Comparison of ENCODE assay signal across 13 cellular contexts in genomic region chr18:11728247-11728646, GRCh38. TPM values are rescaled to one million over a fixed set of nuclear protein-coding genes. Genes with fewer than 3 reads are reported as not detected.
DNase-seq lines count a peak whose midpoint lies in the region; ATAC-seq, FAIRE-seq and TF ChIP-seq lines count a peak whose summit lies in the region.
"Had no signal": no experiment of that assay in that cellular context is flagged by ENCODE, and none has a peak within 500 bp of the region (broad histone marks: within the 10 kb centered on the region; RNA-seq: fewer than 3 reads in every experiment).

No MANE protein-coding gene starts in this region.

- H3K4me3 Mint-ChIP-seq in CD4-positive, alpha-beta T cell, result no peak overlapping the region
- no peak overlapping the region for H3K4me3 Mint-ChIP-seq in activated CD8-positive, alpha-beta T cell treated with anti-CD3 and anti-CD28 coated beads, Interleukin-2, amount 10 ng/mL, durations not matched to agents 7 days and 5 days
- H3K4me3 Mint-ChIP-seq: stimulated activated naive CD8-positive, alpha-beta T cell treated with anti-CD3 and anti-CD28 coated beads, Interleukin-15, amount 100 ng/mL, for 72 hours had no signal

- H2AFZ ChIP-seq in HepG2 (ENCODE audit: low read length), result no peak overlapping the region

- WGBS in HepG2 (ENCODE audit: low lambda C conversion rate), result 4% methylated on average over 1 of the region's 1 CpG
- WGBS in right lobe of liver (ENCODE audit: insufficient coverage, low coverage, low lambda C conversion rate, missing lambda C conversion rate), result 8% methylated on average over 1 of the region's 1 CpG

- H3K36me3 ChIP-seq in HepG2 (replicated peaks in 1 of 2; ENCODE audit: control insufficient read depth in 1 of 2, insufficient read depth in 2 of 2, low read length in 2 of 2), result no peaks in the 10 kb centered on the region
- H3K36me3 ChIP-seq in right lobe of liver, result no peaks in the 10 kb centered on the region

- TF ChIP-seq CTCF in HepG2 (CRISPR knock-in tag; IDR thresholded peaks at IDR 0.05), result peak; percentile 38
- TF ChIP-seq CTCF in right lobe of liver (IDR thresholded peaks at IDR 0.05), result no peak
- no peak for TF ChIP-seq CTCF in CD4-positive, alpha-beta T cell (IDR thresholded peaks at IDR 0.05)

- TF ChIP-seq RAD21 in HepG2 (CRISPR knock-in tag; IDR thresholded peaks at IDR 0.05), result no peak

- H3K4me3 ChIP-seq in HepG2 (replicated peaks in 1 of 3; ENCODE audit: insufficient read depth in 1 of 3, low read depth in 2 of 3, low read length in 3 of 3) (no peak overlapping the region), right lobe of liver (no peak overlapping the region)
- H3K4me3 ChIP-seq: dorsolateral prefrontal cortex, smooth muscle cell had no signal

- peak; percentile 14 for DNase-seq in HepG2 (ENCODE audit: low spot score)
- DNase-seq in right lobe of liver, result no peak
- DNase-seq in NCI-H748 (lab: John Stamatoyannopoulos, UW; ENCODE audit: unreplicated experiment), result peak; percentile 24
- peak; percentile 17 for DNase-seq in dermis blood vessel endothelial cell
- no peak for DNase-seq in activated naive CD4-positive, alpha-beta T cell treated with anti-CD3 and anti-CD28 coated beads, Interleukin-2, amount 50 U/mL, for 16 hours
- DNase-seq in CD4-positive, alpha-beta T cell, result no peak
- no peak for DNase-seq in activated CD8-positive, alpha-beta T cell treated with anti-CD3 and anti-CD28 coated beads, Interleukin-2, amount 10 ng/mL, durations not matched to agents 7 days and 5 days
- DNase-seq: dorsolateral prefrontal cortex; left ventricle myocardium superior; stimulated activated naive CD8-positive, alpha-beta T cell treated with anti-CD3 and anti-CD28 coated beads, Interleukin-15, amount 100 ng/mL, for 72 hours had no signal

- in situ Hi-C loops in HepG2 (cut with HindIII; ENCODE audit: extremely low pct_ligation_motif_present, low pct_unique_long_range_greater_than_20kb), result loop anchor here (10.0 kb wide), 1 partner anchor 73 kb away; no protein-coding TSS in a partner anchor

- no peaks in the 10 kb centered on the region for H3K36me3 Mint-ChIP-seq in CD4-positive, alpha-beta T cell (ENCODE audit: low read depth)
- no peaks in the 10 kb centered on the region for H3K36me3 Mint-ChIP-seq in activated CD8-positive, alpha-beta T cell treated with anti-CD3 and anti-CD28 coated beads, Interleukin-2, amount 10 ng/mL, durations not matched to agents 7 days and 5 days (ENCODE audit: low read depth)

- H3K9me3 Mint-ChIP-seq in CD4-positive, alpha-beta T cell, result no peaks in the 10 kb centered on the region
- H3K9me3 Mint-ChIP-seq in activated CD8-positive, alpha-beta T cell treated with anti-CD3 and anti-CD28 coated beads, Interleukin-2, amount 10 ng/mL, durations not matched to agents 7 days and 5 days (ENCODE audit: insufficient read depth), result no peaks in the 10 kb centered on the region
- H3K9me3 Mint-ChIP-seq: stimulated activated naive CD8-positive, alpha-beta T cell treated with anti-CD3 and anti-CD28 coated beads, Interleukin-15, amount 100 ng/mL, for 72 hours had no signal

- TF ChIP-seq POLR2A in HepG2 (IDR thresholded peaks at IDR 0.05; ENCODE audit: insufficient read depth in 1 of 2, low read depth in 2 of 2, low read length in 2 of 2), result no peak
- TF ChIP-seq POLR2A in right lobe of liver (IDR thresholded peaks at IDR 0.05), result no peak

- POLR2A ChIA-PET in HepG2 (lab: Yijun Ruan, JAX), result no interaction called here
- POLR2A ChIA-PET in CD4-positive, alpha-beta T cell (lab: Charles Lee), result no interaction called here
- POLR2A ChIA-PET in activated CD8-positive, alpha-beta T cell treated with anti-CD3 and anti-CD28 coated beads, Interleukin-2, amount 10 ng/mL, durations not matched to agents 7 days and 5 days (lab: Charles Lee), result interaction anchor here (0.8 kb wide), 1 partner anchor 18 kb away, joined by 3 read pairs; no protein-coding TSS in a partner anchor

- no peak overlapping the region for H3K9ac ChIP-seq in HepG2 (ENCODE audit: insufficient read depth, low read depth, low read length)

- H4K20me1 ChIP-seq in HepG2 (ENCODE audit: insufficient read depth, low read length), result no peaks in the 10 kb centered on the region

- no peaks in the 10 kb centered on the region for H3K9me3 ChIP-seq in HepG2 (ENCODE audit: low read length)
- no peaks in the 10 kb centered on the region for H3K9me3 ChIP-seq in right lobe of liver
- no peaks in the 10 kb centered on the region for H3K9me3 ChIP-seq in CD4-positive, alpha-beta T cell (ENCODE audit: control insufficient read depth, low read length)

- no peak overlapping the region for H3K27ac ChIP-seq in HepG2 (ENCODE audit: extremely low read length, insufficient read depth, low read length)
- H3K27ac ChIP-seq in right lobe of liver, result no peak overlapping the region
- H3K27ac ChIP-seq in CD4-positive, alpha-beta T cell (ENCODE audit: low read depth, low read length), result no peak overlapping the region
- H3K27ac ChIP-seq: dorsolateral prefrontal cortex had no signal

- no TSS peak for BruUV-seq in HepG2 (replicated peaks; lab: Mats Ljungman, UMichigan)

- H3K27me3 Mint-ChIP-seq in CD4-positive, alpha-beta T cell, result peaks cover 29% of the 10 kb centered on the region
- peaks cover 8% of the 10 kb centered on the region for H3K27me3 Mint-ChIP-seq in activated CD8-positive, alpha-beta T cell treated with anti-CD3 and anti-CD28 coated beads, Interleukin-2, amount 10 ng/mL, durations not matched to agents 7 days and 5 days (ENCODE audit: low read depth)

- no peak overlapping the region for H3K27ac Mint-ChIP-seq in CD4-positive, alpha-beta T cell
- no peak overlapping the region for H3K27ac Mint-ChIP-seq in activated CD8-positive, alpha-beta T cell treated with anti-CD3 and anti-CD28 coated beads, Interleukin-2, amount 10 ng/mL, durations not matched to agents 7 days and 5 days
- H3K27ac Mint-ChIP-seq: stimulated activated naive CD8-positive, alpha-beta T cell treated with anti-CD3 and anti-CD28 coated beads, Interleukin-15, amount 100 ng/mL, for 72 hours had no signal

- TF ChIP-seq EP300 in HepG2 (IDR thresholded peaks at IDR 0.05; ENCODE audit: low read depth in 2 of 2, low read length in 2 of 2) (no peak), HepG2 (CRISPR knock-in tag; IDR thresholded peaks at IDR 0.05; ENCODE audit: borderline replicate concordance) (no peak)

- intact Hi-C loops in HepG2 (cut with micrococcal nuclease; ENCODE audit: unreplicated experiment), result no loop called here
- intact Hi-C loops in right lobe of liver (cut with DNase I), result no loop called here
- intact Hi-C loops in CD4-positive, alpha-beta T cell (cut with DNase I, micrococcal nuclease), result no loop called here

- H3K4me1 ChIP-seq in HepG2 (ENCODE audit: insufficient read depth, low read length) (no peaks in the 10 kb centered on the region), right lobe of liver (no peaks in the 10 kb centered on the region)

- no peak for FAIRE-seq in HepG2 (lab: Jason Lieb, UNC)

- H3K4me1 Mint-ChIP-seq in CD4-positive, alpha-beta T cell (ENCODE audit: low read depth), result no peaks in the 10 kb centered on the region
- H3K4me1 Mint-ChIP-seq in activated CD8-positive, alpha-beta T cell treated with anti-CD3 and anti-CD28 coated beads, Interleukin-2, amount 10 ng/mL, durations not matched to agents 7 days and 5 days (ENCODE audit: low read depth), result no peaks in the 10 kb centered on the region
- H3K4me1 Mint-ChIP-seq: stimulated activated naive CD8-positive, alpha-beta T cell treated with anti-CD3 and anti-CD28 coated beads, Interleukin-15, amount 100 ng/mL, for 72 hours had no signal

- ATAC-seq in HepG2, result peak; percentile 57
- ATAC-seq in right lobe of liver, result no peak
- no peak for ATAC-seq in GM19035 (IDR thresholded peaks at IDR 0.05; ENCODE audit: unreplicated experiment)
- ATAC-seq in CD4-positive, alpha-beta T cell (ENCODE audit: poor library complexity), result no peak
- ATAC-seq in activated CD8-positive, alpha-beta T cell treated with anti-CD3 and anti-CD28 coated beads, Interleukin-2, amount 10 ng/mL, durations not matched to agents 7 days and 5 days, result no peak
- ATAC-seq: left ventricle myocardium superior; Right ventricle myocardium inferior; stimulated activated naive CD8-positive, alpha-beta T cell treated with anti-CD3 and anti-CD28 coated beads, Interleukin-15, amount 100 ng/mL, for 72 hours had no signal

- CTCF ChIA-PET in HepG2 (lab: Yijun Ruan, JAX; ENCODE audit: low intra/inter-chr PET ratio, low total read pairs), result interaction anchor here (1.7 kb wide), 1 partner anchor 72 kb away, joined by 4 read pairs; no protein-coding TSS in a partner anchor
- CTCF ChIA-PET in CD4-positive, alpha-beta T cell (lab: Charles Lee), result interaction anchor here (0.7 to 1.0 kb wide), 2 partner anchors 14 to 141 kb away, joined by 3 to 4 read pairs; no protein-coding TSS in a partner anchor
- CTCF ChIA-PET in activated CD8-positive, alpha-beta T cell treated with anti-CD3 and anti-CD28 coated beads, Interleukin-2, amount 10 ng/mL, durations not matched to agents 7 days and 5 days (lab: Charles Lee), result interaction anchor here (0.9 to 1.9 kb wide), 6 partner anchors 12 to 509 kb away, joined by 3 to 10 read pairs (median 4); no protein-coding TSS in a partner anchor

- H3K79me2 ChIP-seq in HepG2 (ENCODE audit: insufficient read depth, low read length), result no peaks in the 10 kb centered on the region

- H3K4me2 ChIP-seq in HepG2 (ENCODE audit: low read depth, low read length), result no peak overlapping the region
- H3K4me2 ChIP-seq: smooth muscle cell had no signal

- H3K27me3 ChIP-seq in HepG2 (ENCODE audit: control insufficient read depth in 1 of 2, insufficient read depth in 2 of 2, low read length in 2 of 2), result peaks cover 0 to 16% of the 10 kb centered on the region in 2 experiments; a peak in 3 of 5 replicates
- H3K27me3 ChIP-seq in right lobe of liver, result no peaks in the 10 kb centered on the region
- H3K27me3 ChIP-seq in CD4-positive, alpha-beta T cell (ENCODE audit: control insufficient read depth, insufficient read depth, low read length), result peaks cover 4% of the 10 kb centered on the region

RNA-seq across cellular contexts. Expression of gene GNAL, which starts 39.2 kb away (rescaled TPM):
- total RNA-seq in HepG2 (2016; rRNA removed; fragmentation: Illumina TruSeq; extraction: Trizol) (1.3 and 1.4 TPM in 2 replicates), right lobe of liver (1 to 10 TPM in 4 of 6 experiments, under 1 TPM in 2; 0.19 to 1.9 (median 1.2) TPM), dermis blood vessel endothelial cell (0.51 and 0.68 TPM in 2 replicates)
- 0.97 and 1.0 TPM in 2 replicates for total RNA-seq in HepG2 (2016; cell fraction: cytosol; rRNA removed; fragmentation: Illumina TruSeq; extraction: Trizol; ENCODE audit: low read depth)
- total RNA-seq in HepG2 (2016; cell fraction: insoluble cytoplasmic fraction; rRNA removed; fragmentation: Illumina TruSeq; extraction: Trizol), result 1.6 and 1.8 TPM in 2 replicates
- 2.8 and 3.0 TPM in 2 replicates for total RNA-seq in HepG2 (2016; cell fraction: membrane; rRNA removed; fragmentation: Illumina TruSeq; extraction: Trizol)
- total RNA-seq in HepG2 (2016; cell fraction: nucleus; rRNA removed; fragmentation: Illumina TruSeq; extraction: Trizol), result 1.2 and 1.8 TPM in 2 replicates
- 0.63 and 0.87 TPM in 2 replicates for polyA plus RNA-seq in HepG2 (2011; rRNA removed)
- 0.74 and 0.78 TPM in 2 replicates for polyA plus RNA-seq in HepG2 (2011; cell fraction: cytosol; rRNA removed)
- 0.45 and 0.61 TPM in 2 replicates for polyA plus RNA-seq in HepG2 (2011; cell fraction: nucleus; rRNA removed)
- 1.1 and 1.7 TPM in 2 replicates for polyA plus RNA-seq in HepG2 (2012)
- polyA plus RNA-seq in HepG2 (2016; cell fraction: cytosol; fragmentation: Illumina TruSeq; extraction: Trizol; ENCODE audit: low read depth), result 1.6 and 1.7 TPM in 2 replicates
- 1.2 and 1.4 TPM in 2 replicates for polyA plus RNA-seq in HepG2 (2016; cell fraction: insoluble cytoplasmic fraction; fragmentation: Illumina TruSeq; extraction: Trizol; ENCODE audit: low read depth)
- 1.9 and 2.7 TPM in 2 replicates for polyA plus RNA-seq in HepG2 (2016; cell fraction: membrane; fragmentation: Illumina TruSeq; extraction: Trizol; ENCODE audit: low read depth)
- 0.96 and 1.1 TPM in 2 replicates for polyA plus RNA-seq in HepG2 (2016; cell fraction: nucleus; fragmentation: Illumina TruSeq; extraction: Trizol; ENCODE audit: insufficient read depth, low read depth)
- 0.96 and 9.4 TPM in 2 replicates for polyA minus RNA-seq in HepG2 (2011; rRNA and poly(A)+ RNA removed; ENCODE audit: low replicate concordance)
- polyA minus RNA-seq in HepG2 (2011; cell fraction: cytosol; rRNA and poly(A)+ RNA removed), result 1.1 and 2.1 TPM in 2 replicates
- polyA minus RNA-seq in HepG2 (2011; cell fraction: nucleus; rRNA and poly(A)+ RNA removed), result 1.7 TPM in 2 replicates
- total RNA-seq in CD4-positive, alpha-beta T cell, result under 1 TPM; 0.11 to 0.19 TPM
- not detected for total RNA-seq in activated CD8-positive, alpha-beta T cell treated with anti-CD3 and anti-CD28 coated beads, Interleukin-2, amount 10 ng/mL, durations not matched to agents 7 days and 5 days

Comparison
In these comparisons a context has a peak if more than half of its experiments do, and no peak if none do; other contexts are left out.
1. DNase-seq: peak in HepG2 (single experiment), NCI-H748 (single experiment) and dermis blood vessel endothelial cell (single experiment); none in right lobe of liver (0 of 3), activated naive CD4-positive, alpha-beta T cell treated with anti-CD3 and anti-CD28 coated beads, Interleukin-2, amount 50 U/mL, for 16 hours (single experiment), CD4-positive, alpha-beta T cell (0 of 10) and activated CD8-positive, alpha-beta T cell treated with anti-CD3 and anti-CD28 coated beads, Interleukin-2, amount 10 ng/mL, durations not matched to agents 7 days and 5 days (single experiment).